ENCODE assay signal across 8 cellular contexts in genomic region chr9:95494416-95495371, GRCh38. TPM values are rescaled to one million over a fixed set of nuclear protein-coding genes. Genes with fewer than 3 reads are reported as not detected.
DNase-seq lines count a peak whose midpoint lies in the region; ATAC-seq and TF ChIP-seq lines count a peak whose summit lies in the region.

No MANE protein-coding gene starts in this region.

- CTCF ChIA-PET in naive thymus-derived CD4-positive, alpha-beta T cell (lab: Charles Lee), result interaction anchor here (0.7 kb wide), 1 partner anchor 12 kb away, joined by 3 read pairs; no protein-coding TSS in a partner anchor

- peak overlapping the region; percentile 98 for H3K4me2 ChIP-seq in KMS-11

- no peaks in the 10 kb centered on the region for H3K9me3 ChIP-seq in naive thymus-derived CD4-positive, alpha-beta T cell (ENCODE audit: control insufficient read depth in 2 of 3, low read length in 3 of 3)
- no peaks in the 10 kb centered on the region for H3K9me3 ChIP-seq in thymus (ENCODE audit: control insufficient read depth)

- in situ Hi-C loops in KBM-7 (cut with MboI; ENCODE audit: low pct_unique_long_range_greater_than_20kb, low sequenced_read_pairs), result no loop called here

- peak overlapping the region; percentile 91 for H3K27ac Mint-ChIP-seq in activated naive CD8-positive, alpha-beta T cell
- H3K27ac Mint-ChIP-seq in naive thymus-derived CD4-positive, alpha-beta T cell, result peak overlapping the region; percentile 80 to 99 (median 94)

- peak overlapping the region; percentile 88 for H3K4me3 Mint-ChIP-seq in activated naive CD8-positive, alpha-beta T cell
- peak overlapping the region; percentile 75 to 94 (median 89) for H3K4me3 Mint-ChIP-seq in naive thymus-derived CD4-positive, alpha-beta T cell

- peak overlapping the region; percentile 62 for H2AFZ ChIP-seq in KMS-11 (ENCODE audit: low read depth)

- ATAC-seq in GM21447 (IDR thresholded peaks at IDR 0.05; ENCODE audit: unreplicated experiment), result peak; percentile 94
- ATAC-seq in naive thymus-derived CD4-positive, alpha-beta T cell, result peak; percentile 97

- H3K36me3 Mint-ChIP-seq in activated naive CD8-positive, alpha-beta T cell, result no peaks in the 10 kb centered on the region
- no peaks in the 10 kb centered on the region for H3K36me3 Mint-ChIP-seq in naive thymus-derived CD4-positive, alpha-beta T cell

- no peak for TF ChIP-seq CTCF in KMS-11 (conservative IDR thresholded peaks at IDR 0.05; ENCODE audit: low read depth, low read length)

- peaks cover 65% of the 10 kb centered on the region for H3K79me2 ChIP-seq in KMS-11 (ENCODE audit: insufficient read depth, low read depth)

- H3K4me1 ChIP-seq in KMS-11 (ENCODE audit: low read depth, poor library complexity, severe bottlenecking) (peaks cover 34% of the 10 kb centered on the region), thymus (ENCODE audit: control insufficient read depth, insufficient read depth, low read length) (peaks cover 16% of the 10 kb centered on the region)
- H3K4me1 ChIP-seq in naive thymus-derived CD4-positive, alpha-beta T cell (ENCODE audit: control insufficient read depth in 2 of 2, insufficient read depth in 2 of 2, low read length in 2 of 2), result peaks cover 56 to 59% of the 10 kb centered on the region in 2 donors

- H3K27ac ChIP-seq in KMS-11 (peak overlapping the region; percentile 75), thymus (ENCODE audit: low read depth) (peak overlapping the region; percentile 64)
- H3K27ac ChIP-seq in naive thymus-derived CD4-positive, alpha-beta T cell (ENCODE audit: low read depth, low read length), result peak overlapping the region; percentile 63

- POLR2A ChIA-PET in naive thymus-derived CD4-positive, alpha-beta T cell (lab: Charles Lee), result interaction anchor here (1.1 to 2.7 kb wide), 6 partner anchors 10 to 32 kb away, joined by 3 to 13 read pairs (median 9); no protein-coding TSS in a partner anchor

- peaks cover 83% of the 10 kb centered on the region for H3K4me1 Mint-ChIP-seq in activated naive CD8-positive, alpha-beta T cell (ENCODE audit: low read depth)
- H3K4me1 Mint-ChIP-seq in naive thymus-derived CD4-positive, alpha-beta T cell, result peaks cover 34 to 81% (median 70%) of the 10 kb centered on the region in 7 donors

- 58% methylated on average over 29 of the region's 29 CpGs for WGBS in thymus

- H3K4me3 ChIP-seq in KMS-11 (IDR thresholded peaks at IDR 0.05; ENCODE audit: insufficient read depth, low read depth, low read length) (no peak overlapping the region), thymus (ENCODE audit: low read length) (peak overlapping the region; percentile 11)
- H3K4me3 ChIP-seq in naive thymus-derived CD4-positive, alpha-beta T cell (ENCODE audit: low read length), result peak overlapping the region; percentile 67

- intact Hi-C loops in naive thymus-derived CD4-positive, alpha-beta T cell (cut with micrococcal nuclease), result loop anchor here (1.0 to 5.0 kb wide), 5 partner anchors 13 to 383 kb away; partner anchors contain the start of genes FANCC (in 2 of the 2) and ERCC6L2 (in 1 of the 2)

- H3K9ac ChIP-seq in KMS-11, result peak overlapping the region; percentile 39

- no peaks in the 10 kb centered on the region for H3K36me3 ChIP-seq in KMS-11 (ENCODE audit: insufficient read depth)
- no peaks in the 10 kb centered on the region for H3K36me3 ChIP-seq in naive thymus-derived CD4-positive, alpha-beta T cell (ENCODE audit: control insufficient read depth in 2 of 3, insufficient read depth in 3 of 3, low read length in 3 of 3)
- H3K36me3 ChIP-seq in thymus (ENCODE audit: control insufficient read depth, insufficient read depth), result no peaks in the 10 kb centered on the region

- no peaks in the 10 kb centered on the region for H4K20me1 ChIP-seq in KMS-11 (ENCODE audit: insufficient read depth)

- DNase-seq in DMS53 (lab: John Stamatoyannopoulos, UW) (peak; percentile 95), SKM-1 (lab: John Stamatoyannopoulos, UW; ENCODE audit: unreplicated experiment) (peak; percentile 9), KBM-7 (no peak)
- DNase-seq in naive thymus-derived CD4-positive, alpha-beta T cell, result peak; percentile 58 to 93 (median 90)

- no peaks in the 10 kb centered on the region for H3K27me3 Mint-ChIP-seq in activated naive CD8-positive, alpha-beta T cell
- H3K27me3 Mint-ChIP-seq in naive thymus-derived CD4-positive, alpha-beta T cell, result peaks cover 0 to 42% (median 0%) of the 10 kb centered on the region in 5 donors

- H3K9me3 Mint-ChIP-seq in activated naive CD8-positive, alpha-beta T cell (ENCODE audit: low read depth), result no peaks in the 10 kb centered on the region
- H3K9me3 Mint-ChIP-seq in naive thymus-derived CD4-positive, alpha-beta T cell, result no peaks in the 10 kb centered on the region

- no peaks in the 10 kb centered on the region for H3K27me3 ChIP-seq in KMS-11 (ENCODE audit: insufficient read depth, low read depth)
- no peaks in the 10 kb centered on the region for H3K27me3 ChIP-seq in naive thymus-derived CD4-positive, alpha-beta T cell (ENCODE audit: control insufficient read depth in 2 of 2, insufficient read depth in 2 of 2, low read length in 2 of 2)
- H3K27me3 ChIP-seq in thymus (ENCODE audit: control insufficient read depth, insufficient read depth), result peaks cover 15% of the 10 kb centered on the region

RNA-seq across cellular contexts. Expression of gene PTCH1, which starts 22.1 kb away (rescaled TPM):
- 10 to 100 TPM in 4 of 5 experiments, 1 to 10 TPM in 1; 5.7 to 28.9 (median 23.5) TPM for total RNA-seq in naive thymus-derived CD4-positive, alpha-beta T cell
- 10 to 100 TPM in 1 of 2 donors, 1 to 10 TPM in 1; 9.7 to 10.2 TPM for polyA plus RNA-seq in naive thymus-derived CD4-positive, alpha-beta T cell
- 3.4 TPM for polyA plus RNA-seq in thymus
